In genomic region chr2:72145658-72146329, GRCh38 we compare ENCODE assay signal across 9 cellular contexts. TPM values are rescaled to one million over a fixed set of nuclear protein-coding genes. Genes with fewer than 3 reads are reported as not detected.
A peak's percentile ranks its signal among the peaks of the same experiment; 100 is the strongest.
DNase-seq lines count a peak whose midpoint lies in the region; ATAC-seq, FAIRE-seq and TF ChIP-seq lines count a peak whose summit lies in the region.
"Had no signal": no experiment of that assay in that cellular context is flagged by ENCODE, and none has a peak within 500 bp of the region (broad histone marks: within the 10 kb centered on the region; RNA-seq: fewer than 3 reads in every experiment).

No MANE protein-coding gene starts in this region.

- peaks cover 94% of the 10 kb centered on the region for H3K27me3 Mint-ChIP-seq in dendritic cell treated with granulocyte-macrophage colony-stimulating factor and Interleukin-4, amounts not matched to agents 40 ng/mL and 50 ng/mL, for 4 days

- H3K4me1 Mint-ChIP-seq in dendritic cell treated with granulocyte-macrophage colony-stimulating factor and Interleukin-4, amounts not matched to agents 40 ng/mL and 50 ng/mL, for 4 days (ENCODE audit: low read depth), result peaks cover 51% of the 10 kb centered on the region

- no peak for TF ChIP-seq CTCF in A549 (IDR thresholded peaks at IDR 0.05)

- no peak for FAIRE-seq in A549 (lab: Jason Lieb, UNC)
- FAIRE-seq: frontal cortex had no signal

- TF ChIP-seq POLR2A in A549 (IDR thresholded peaks at IDR 0.05; ENCODE audit: low read length), result no peak

- no peak overlapping the region for H3K27ac Mint-ChIP-seq in dendritic cell treated with granulocyte-macrophage colony-stimulating factor and Interleukin-4, amounts not matched to agents 40 ng/mL and 50 ng/mL, for 4 days

- H3K4me1 ChIP-seq in A549 (peaks cover 47% of the 10 kb centered on the region), muscle layer of duodenum (ENCODE audit: control insufficient read depth in 1 of 2, insufficient read depth in 2 of 2, low read length in 2 of 2) (peaks cover 0 to 70% of the 10 kb centered on the region in 2 donors)

- H3K36me3 Mint-ChIP-seq in dendritic cell treated with granulocyte-macrophage colony-stimulating factor and Interleukin-4, amounts not matched to agents 40 ng/mL and 50 ng/mL, for 4 days (ENCODE audit: low read depth), result no peaks in the 10 kb centered on the region

- DNase-seq in A549 (ENCODE audit: low read depth in 1 of 2, low spot score in 1 of 2), result no peak
- DNase-seq in Jurkat, Clone E6-1 (ENCODE audit: low read depth, low spot score), result no peak
- DNase-seq in stimulated activated naive CD4-positive, alpha-beta T cell (lab: John Stamatoyannopoulos, UW), result no peak
- no peak for DNase-seq in stimulated activated CD4-positive, alpha-beta T cell treated with anti-CD3 and anti-CD28 coated beads, Interleukin-1b, Interleukin-23, amount 100 ng/mL, for 48 hours

- intact Hi-C loops in dendritic cell treated with granulocyte-macrophage colony-stimulating factor and Interleukin-4, amounts not matched to agents 40 ng/mL and 50 ng/mL, for 4 days (cut with micrococcal nuclease), result loop anchor here (5.0 kb wide), 1 partner anchor 598 kb away; no protein-coding TSS in a partner anchor

- H3K27ac ChIP-seq in A549 (peak overlapping the region; percentile 89 to 92), muscle layer of duodenum (ENCODE audit: low read length) (no peak overlapping the region)

- H3K9me3 ChIP-seq in A549 (no peaks in the 10 kb centered on the region), muscle layer of duodenum (ENCODE audit: control insufficient read depth in 1 of 2, low read length in 2 of 2) (no peaks in the 10 kb centered on the region)

- H3K4me3 ChIP-seq in A549, result peak overlapping the region; percentile 61
- peak overlapping the region; percentile 62 for H3K4me3 ChIP-seq in Jurkat, Clone E6-1 (ENCODE audit: low read length)
- H3K4me3 ChIP-seq in muscle layer of duodenum (ENCODE audit: low read depth in 1 of 2, low read length in 2 of 2), result peak overlapping the region; percentile 52 to 75

- H3K4me2 ChIP-seq in A549, result peak overlapping the region; percentile 98

- CTCF ChIA-PET in A549 (lab: Yijun Ruan, JAX), result interaction anchor here (0.7 to 1.4 kb wide), 3 partner anchors 10 to 434 kb away, joined by 3 read pairs; no protein-coding TSS in a partner anchor

- no peak for ATAC-seq in A549
- ATAC-seq in HG03135 (IDR thresholded peaks at IDR 0.05; ENCODE audit: unreplicated experiment), result no peak
- no peak for ATAC-seq in GM21619 (IDR thresholded peaks at IDR 0.05; ENCODE audit: unreplicated experiment)

- H3K9me3 Mint-ChIP-seq in dendritic cell treated with granulocyte-macrophage colony-stimulating factor and Interleukin-4, amounts not matched to agents 40 ng/mL and 50 ng/mL, for 4 days, result no peaks in the 10 kb centered on the region

- TF ChIP-seq RAD21 in A549 (conservative IDR thresholded peaks at IDR 0.05 in 1 of 2, IDR thresholded peaks at IDR 0.05 in 1 of 2), result no peak

- 2% methylated on average over 32 of the region's 33 CpGs for WGBS in A549 (ENCODE audit: missing lambda C conversion rate)

- peaks cover 18% of the 10 kb centered on the region for H3K27me3 ChIP-seq in muscle layer of duodenum (ENCODE audit: low read depth, low read length)

- TF ChIP-seq EP300 in A549 (IDR thresholded peaks at IDR 0.05), result no peak

- peak overlapping the region; percentile 24 for H3K4me3 Mint-ChIP-seq in dendritic cell treated with granulocyte-macrophage colony-stimulating factor and Interleukin-4, amounts not matched to agents 40 ng/mL and 50 ng/mL, for 4 days

- H3K36me3 ChIP-seq in muscle layer of duodenum (ENCODE audit: control insufficient read depth in 1 of 2, insufficient read depth in 2 of 2, low read length in 2 of 2), result no peaks in the 10 kb centered on the region

- POLR2A ChIA-PET in A549 (lab: Yijun Ruan, JAX), result no interaction called here

TF ChIP-seq in A549, 52 proteins besides CTCF, POLR2A, EP300 and RAD21:
- no peak for TF ChIP-seq BCL3 (IDR thresholded peaks at IDR 0.05)
- peak; percentile 45; the same call in 1 of the 2 replicates for TF ChIP-seq CBX8 (IDR thresholded peaks at IDR 0.05)
- TF ChIP-seq RNF2 (IDR thresholded peaks at IDR 0.05; ENCODE audit: borderline replicate concordance, low read depth), result peak; percentile 63; the same call in 1 of the 2 replicates
TF ChIP-seq in A549: peak in this region for 2.

RNA-seq across cellular contexts. Expression of gene CYP26B1, which starts 1.9 kb away (rescaled TPM):
- polyA plus RNA-seq in A549 (2011; rRNA removed) (9.7 and 13.4 TPM in 2 replicates), A549 (2017; fragmentation: RNase III; extraction: RNeasy Plus Mini Kit Qiagen cat#74134 plus additional on column Dnase treatment) (13.0 to 18.9 TPM (median 13.6 TPM) in 3 replicates)
- polyA plus RNA-seq in A549 (2012; cell fraction: cytosol; rRNA removed), result 14.1 and 17.9 TPM in 2 replicates
- polyA plus RNA-seq in A549 (2012; cell fraction: nucleus; rRNA removed), result 32.4 and 41.7 TPM in 2 replicates
- polyA minus RNA-seq in A549 (2011; rRNA and poly(A)+ RNA removed), result 6.5 and 10.8 TPM in 2 replicates
- polyA plus RNA-seq in Jurkat, Clone E6-1 (2012; ENCODE audit: insufficient read depth, insufficient read length), result 11.7 TPM
